Comparison of ENCODE assay signal across 8 cellular contexts in the genomic region with DNA sequence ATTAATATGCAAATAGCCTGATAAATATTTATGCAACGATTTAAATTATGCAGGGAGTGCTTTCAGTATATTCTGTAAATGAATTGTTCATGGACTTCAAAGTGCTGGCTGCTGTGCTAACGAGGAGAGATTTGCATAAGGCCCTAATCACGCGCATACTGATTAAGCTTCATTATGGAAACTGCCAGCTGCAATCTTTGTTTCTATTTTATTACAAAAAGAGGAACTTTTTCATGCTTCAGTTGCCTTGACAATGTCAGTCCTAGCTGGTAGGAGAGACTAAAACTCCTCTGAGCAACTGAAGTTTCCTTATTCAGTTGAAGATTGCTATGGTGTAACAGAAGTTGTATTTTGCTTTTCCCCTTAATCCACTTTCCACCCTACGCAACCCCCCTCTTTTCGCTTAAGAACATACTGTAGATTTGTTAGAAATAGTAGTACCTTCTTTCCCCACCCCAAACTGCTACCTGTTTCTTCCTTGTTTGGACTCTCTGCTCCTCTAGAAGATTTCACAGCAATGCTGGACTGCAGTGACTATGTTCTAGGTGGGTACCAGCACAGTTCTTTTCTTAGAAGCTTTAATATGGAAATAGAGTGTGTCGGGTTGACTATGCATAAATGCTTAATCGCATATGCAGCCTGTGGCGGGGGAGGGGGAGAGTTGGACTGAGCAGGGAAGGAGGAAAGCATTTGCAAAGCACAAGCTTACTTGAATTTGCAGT.
DNase-seq lines count a peak whose midpoint lies in the region; ATAC-seq, FAIRE-seq and TF ChIP-seq lines count a peak whose summit lies in the region.

No MANE protein-coding gene starts in this region.

- CTCF ChIA-PET in H1 (lab: Charles Lee; ENCODE audit: partially characterized antibody), result interaction anchor here (1.1 to 1.7 kb wide), 3 partner anchors 11 to 14 kb away, joined by 4 to 5 read pairs (median 5); no protein-coding TSS in a partner anchor

- 0 out of 2 replicates have a peak, but pooled peaks cover 2% of the 10 kb centered on the region for H3K79me1 ChIP-seq in H1 (ENCODE audit: low read depth, low read length)

- H3K4me2 ChIP-seq in Karpas-422 (ENCODE audit: low read depth, low read length, poor library complexity, severe bottlenecking) (peak overlapping the region; percentile 91), H1 (ENCODE audit: insufficient read depth in 1 of 2, low read depth in 2 of 2, low read length in 2 of 2) (peak overlapping the region; percentile 60 to 65)

- no peak for TF ChIP-seq EP300 in H1 (IDR thresholded peaks at IDR 0.05; ENCODE audit: borderline replicate concordance in 1 of 2, low read depth in 2 of 2, low read length in 2 of 2)
- no peak for TF ChIP-seq EP300 in sigmoid colon (IDR thresholded peaks at IDR 0.05)
- TF ChIP-seq EP300 in gastroesophageal sphincter (IDR thresholded peaks at IDR 0.05), result no peak

- H2BK120ac ChIP-seq in H1 (replicated peaks; ENCODE audit: low read depth, low read length), result no peak overlapping the region

- TF ChIP-seq POLR2A in GM15510 (IDR thresholded peaks at IDR 0.05; ENCODE audit: borderline replicate concordance, extremely low read depth, insufficient read length), result peak; percentile 11
- no peak for TF ChIP-seq POLR2A in H1 (IDR thresholded peaks at IDR 0.05; ENCODE audit: control extremely low read depth in 1 of 2, low read depth in 2 of 2, low read length in 2 of 2)
- no peak for TF ChIP-seq POLR2A in sigmoid colon (IDR thresholded peaks at IDR 0.05)
- TF ChIP-seq POLR2A in gastroesophageal sphincter (IDR thresholded peaks at IDR 0.05), result no peak

- no peak overlapping the region for H2AK5ac ChIP-seq in H1 (ENCODE audit: low read depth, low read length)

- H3K4me3 ChIP-seq in Karpas-422 (ENCODE audit: low read length) (peak overlapping the region; percentile 67), H1 (ENCODE audit: extremely low read depth in 1 of 4, insufficient read depth in 2 of 4, low read depth in 3 of 4, low read length in 4 of 4) (peak overlapping the region; percentile 1 to 46 (median 29); a peak in 4 of 8 replicates), sigmoid colon (no peak overlapping the region), gastroesophageal sphincter (no peak overlapping the region)

- intact Hi-C loops in sigmoid colon (cut with DNase I), result no loop called here

- WGBS in H1 (ENCODE audit: extremely low coverage in 1 of 2, insufficient coverage in 1 of 2, insufficient read length in 1 of 2, insufficient replicate concordance in 2 of 2, low coverage in 1 of 2, low lambda C conversion rate in 2 of 2, missing lambda C conversion rate in 1 of 2), 2 experiments, result 12% methylated on average over 9 of the region's 9 CpGs; no CpG with 5 or more reads in 1 of the 2 experiments
- 47 to 80% methylated on average over 9 of the region's 9 CpGs for WGBS in sigmoid colon, 2 donors
- WGBS in gastroesophageal sphincter (ENCODE audit: low coverage in 1 of 2), 2 donors, result 58 to 78% methylated on average over 4 to 9 of the region's 9 CpGs

- H2BK20ac ChIP-seq in H1 (ENCODE audit: low read length), result no peak overlapping the region

- H3K27ac ChIP-seq in Karpas-422 (ENCODE audit: low read length), result peak overlapping the region; percentile 100
- H3K27ac ChIP-seq in H1 (ENCODE audit: low read depth, low read length), result no peak overlapping the region
- H3K27ac ChIP-seq in sigmoid colon, result no peak overlapping the region
- no peak overlapping the region for H3K27ac ChIP-seq in gastroesophageal sphincter

- no peak overlapping the region for H2BK15ac ChIP-seq in H1 (ENCODE audit: low read length)

- H3K4me1 ChIP-seq in Karpas-422 (ENCODE audit: low read length), result peaks cover 76% of the 10 kb centered on the region
- H3K4me1 ChIP-seq in H1 (replicated peaks in 1 of 4; ENCODE audit: control insufficient read depth in 3 of 4, insufficient read depth in 4 of 4, low read length in 3 of 4), result peaks cover 0 to 10% (median 2%) of the 10 kb centered on the region in 4 experiments; a peak in 3 of 7 replicates
- H3K4me1 ChIP-seq in sigmoid colon, result peaks cover 0 to 32% (median 4%) of the 10 kb centered on the region in 4 donors
- peaks cover 0 to 32% (median 0%) of the 10 kb centered on the region in 3 donors for H3K4me1 ChIP-seq in gastroesophageal sphincter

- DNase-seq in Karpas-422, result peak; percentile 98
- DNase-seq in H1 (ENCODE audit: low read depth in 1 of 2, low spot score in 2 of 2), result no peak
- DNase-seq in A172 (ENCODE audit: low spot score), result no peak
- no peak for DNase-seq in sigmoid colon
- DNase-seq in NCI-H1417 treated with DMSO at 0.1 percent for 48 hours (lab: John Stamatoyannopoulos, UW), result no peak

- H3K56ac ChIP-seq in H1 (replicated peaks; ENCODE audit: insufficient read length, low read depth, low read length), result peak overlapping the region; percentile 2

- peaks cover 16% of the 10 kb centered on the region for H3K36me3 ChIP-seq in Karpas-422 (ENCODE audit: insufficient read depth, low read length)
- peaks cover 0 to 8% (median 4%) of the 10 kb centered on the region in 4 experiments; a peak in 2 of 8 replicates for H3K36me3 ChIP-seq in H1 (ENCODE audit: control insufficient read depth in 2 of 4, insufficient read depth in 4 of 4, low read length in 3 of 4)
- peaks cover 0 to 7% (median 0%) of the 10 kb centered on the region in 4 donors for H3K36me3 ChIP-seq in sigmoid colon
- peaks cover 0 to 13% of the 10 kb centered on the region in 2 donors for H3K36me3 ChIP-seq in gastroesophageal sphincter

- peaks cover under 1% of the 10 kb centered on the region; the same call in 1 of the 2 replicates for H3K9me3 ChIP-seq in Karpas-422 (ENCODE audit: low read length)
- no peaks in the 10 kb centered on the region; a peak in 1 of 4 replicates for H3K9me3 ChIP-seq in H1 (ENCODE audit: insufficient read depth in 2 of 2, low read depth in 1 of 2, low read length in 1 of 2)
- H3K9me3 ChIP-seq in sigmoid colon, result peaks cover 0 to 4% (median 0%) of the 10 kb centered on the region in 4 donors
- H3K9me3 ChIP-seq in gastroesophageal sphincter, result peaks cover 0 to 8% (median 0%) of the 10 kb centered on the region in 3 donors

- peak; percentile 62 for ATAC-seq in GM21786 (IDR thresholded peaks at IDR 0.05; ENCODE audit: unreplicated experiment)
- no peak for ATAC-seq in gastroesophageal sphincter

- no peak overlapping the region for H2BK12ac ChIP-seq in H1 (ENCODE audit: low read depth, low read length)

- no peak overlapping the region for H4K91ac ChIP-seq in H1 (replicated peaks; ENCODE audit: insufficient read length, low read length)

- TF ChIP-seq RAD21 in H1 (IDR thresholded peaks at IDR 0.05 in 1 of 2, conservative IDR thresholded peaks at IDR 0.05 in 1 of 2; ENCODE audit: low read depth in 2 of 2, low read length in 2 of 2), result no peak

- TF ChIP-seq CTCF in H1 (IDR thresholded peaks at IDR 0.05; ENCODE audit: control extremely low read depth in 1 of 3, insufficient read depth in 1 of 3, low read depth in 1 of 3, low read length in 3 of 3), result no peak
- TF ChIP-seq CTCF in sigmoid colon (IDR thresholded peaks at IDR 0.05), result no peak
- no peak for TF ChIP-seq CTCF in gastroesophageal sphincter (IDR thresholded peaks at IDR 0.05)

- H4K8ac ChIP-seq in H1 (ENCODE audit: extremely low read depth, insufficient read depth, low read length), result no peak overlapping the region

- no peak overlapping the region for H3K14ac ChIP-seq in H1 (ENCODE audit: insufficient read length)

- H3K18ac ChIP-seq in H1 (ENCODE audit: extremely low read depth, low read length), result no peak overlapping the region

- POLR2A ChIA-PET in H1 (lab: Charles Lee; ENCODE audit: partially characterized antibody), result interaction anchor here (1.1 to 1.8 kb wide), 2 partner anchors 9 to 11 kb away, joined by 4 to 5 read pairs; no protein-coding TSS in a partner anchor

- no peak overlapping the region for H4K5ac ChIP-seq in H1 (ENCODE audit: insufficient read length, low read depth, low read length)

- H3K27me3 ChIP-seq in Karpas-422 (ENCODE audit: low read length), result no peaks in the 10 kb centered on the region
- no peaks in the 10 kb centered on the region for H3K27me3 ChIP-seq in H1 (replicated peaks in 1 of 4; ENCODE audit: control insufficient read depth in 3 of 4, extremely low read depth in 1 of 4, insufficient read depth in 3 of 4, low read length in 3 of 4)
- H3K27me3 ChIP-seq in sigmoid colon, result no peaks in the 10 kb centered on the region
- H3K27me3 ChIP-seq in gastroesophageal sphincter, result no peaks in the 10 kb centered on the region

- FAIRE-seq in H1 (lab: Jason Lieb, UNC), result peak; percentile 50

- H3K4ac ChIP-seq in H1 (replicated peaks; ENCODE audit: insufficient read length, low read depth, low read length), result no peak overlapping the region

- no peaks in the 10 kb centered on the region for H4K20me1 ChIP-seq in Karpas-422 (ENCODE audit: insufficient read depth, low read depth, low read length)
- peaks cover 1 to 2% of the 10 kb centered on the region in 2 experiments for H4K20me1 ChIP-seq in H1 (replicated peaks in 1 of 2; ENCODE audit: control insufficient read depth in 1 of 2, insufficient read depth in 2 of 2, low read length in 2 of 2)

- no peak overlapping the region for H3K23ac ChIP-seq in H1 (ENCODE audit: insufficient read length)

- peaks cover 35% of the 10 kb centered on the region for H3K79me2 ChIP-seq in Karpas-422 (ENCODE audit: low read length)
- peaks cover 0 to 81% of the 10 kb centered on the region in 2 experiments; a peak in 2 of 4 replicates for H3K79me2 ChIP-seq in H1 (ENCODE audit: control insufficient read depth in 1 of 2, insufficient read depth in 2 of 2, low read length in 2 of 2)

- H2AFZ ChIP-seq in Karpas-422 (ENCODE audit: low read length) (no peak overlapping the region), H1 (ENCODE audit: low read length) (no peak overlapping the region)

- no peak overlapping the region for H2BK5ac ChIP-seq in H1 (ENCODE audit: low read depth, low read length)

- peak overlapping the region; percentile 79 for H3K9ac ChIP-seq in Karpas-422 (ENCODE audit: low read length)
- no peak overlapping the region for H3K9ac ChIP-seq in H1 (replicated peaks in 1 of 4; ENCODE audit: extremely low read depth in 1 of 4, low read depth in 3 of 4, low read length in 3 of 4)

- no peaks in the 10 kb centered on the region for H3K23me2 ChIP-seq in H1 (ENCODE audit: low read depth, low read length)

- no peaks in the 10 kb centered on the region for H3K9me2 ChIP-seq in Karpas-422 (replicated peaks; ENCODE audit: insufficient read depth, low read length)

TF ChIP-seq in H1, 55 proteins besides CTCF, POLR2A, EP300 and RAD21:
- peak; percentile 51; the same call in 1 of the 2 replicates for TF ChIP-seq KDM1A (IDR thresholded peaks at IDR 0.05; ENCODE audit: borderline replicate concordance, low read length)
- no peak for TF ChIP-seq POU5F1 (IDR thresholded peaks at IDR 0.05; ENCODE audit: low read depth, low read length)
- 0 out of 2 replicates have a peak, but pooled peaks have one; percentile 0 for TF ChIP-seq MAFK (IDR thresholded peaks at IDR 0.05; ENCODE audit: low read depth, low read length)

Comparison
In these comparisons a context has a peak if more than half of its experiments do, and no peak if none do; other contexts are left out.
1. H3K4me3 ChIP-seq: peak in Karpas-422 (single experiment) and H1 (4 of 4); none in sigmoid colon (0 of 4) and gastroesophageal sphincter (0 of 2).